Comparison of ENCODE assay signal across 18 cellular contexts in genomic region chr12:5498806-5499205, GRCh38.
DNase-seq lines count a peak whose midpoint lies in the region; ATAC-seq and TF ChIP-seq lines count a peak whose summit lies in the region.
"Had no signal": no experiment of that assay in that cellular context is flagged by ENCODE, and none has a peak within 500 bp of the region (broad histone marks: within the 10 kb centered on the region; RNA-seq: fewer than 3 reads in every experiment).

No MANE protein-coding gene starts in this region.

- H2BK5ac ChIP-seq in mesenchymal stem cell (ENCODE audit: low read depth, low read length, poor library complexity, severe bottlenecking), result no peak overlapping the region

- H3K4me1 ChIP-seq in Caco-2 (peaks cover 67% of the 10 kb centered on the region), colonic mucosa (peaks cover 22% of the 10 kb centered on the region), mesenchymal stem cell (ENCODE audit: control insufficient read depth, insufficient read depth, low read depth, low read length) (no peaks in the 10 kb centered on the region), smooth muscle cell (ENCODE audit: low read depth) (no peaks in the 10 kb centered on the region), foreskin keratinocyte (peaks cover 4% of the 10 kb centered on the region)
- H3K4me1 ChIP-seq: BLaER1 treated with 17β-estradiol and CSF1 and Interleukin-3, amounts not matched to agents 10 nM and 100 nM; HAP-1 had no signal

- H3K9me3 ChIP-seq in Caco-2, result no peaks in the 10 kb centered on the region
- no peaks in the 10 kb centered on the region for H3K9me3 ChIP-seq in colonic mucosa
- H3K9me3 ChIP-seq in mesenchymal stem cell (ENCODE audit: control insufficient read depth, low read length), result no peaks in the 10 kb centered on the region
- no peaks in the 10 kb centered on the region for H3K9me3 ChIP-seq in smooth muscle cell (replicated peaks; ENCODE audit: low read depth)
- H3K9me3 ChIP-seq: BLaER1 treated with 17β-estradiol and CSF1 and Interleukin-3, amounts not matched to agents 10 nM and 100 nM; HAP-1 had no signal

- CTCF ChIA-PET in Caco-2 (lab: Charles Lee), result no interaction called here

- BruUV-seq in Caco-2 (replicated peaks; lab: Mats Ljungman, UMichigan), result no TSS peak

- H3K9ac ChIP-seq in colonic mucosa (ENCODE audit: low read depth in 2 of 2, low read length in 2 of 2), result peak overlapping the region; percentile 5 to 65
- no peak overlapping the region for H3K9ac ChIP-seq in mesenchymal stem cell (ENCODE audit: low read length)
- no peak overlapping the region for H3K9ac ChIP-seq in smooth muscle cell (ENCODE audit: low read depth)
- H3K9ac ChIP-seq: BLaER1 treated with 17β-estradiol and CSF1 and Interleukin-3, amounts not matched to agents 10 nM and 100 nM had no signal

- no peak overlapping the region for H3K4me2 ChIP-seq in mesenchymal stem cell (ENCODE audit: low read length, poor library complexity, severe bottlenecking)
- H3K4me2 ChIP-seq in smooth muscle cell, result peak overlapping the region; percentile 29
- H3K4me2 ChIP-seq: BLaER1 treated with 17β-estradiol and CSF1 and Interleukin-3, amounts not matched to agents 10 nM and 100 nM had no signal

- peak overlapping the region in 1 of 2 experiments; percentile 11 for H3K23ac ChIP-seq in mesenchymal stem cell (ENCODE audit: low read length in 2 of 2)

- no peak overlapping the region for H3K14ac ChIP-seq in mesenchymal stem cell (ENCODE audit: low read length in 2 of 2)

- H3K27me3 Mint-ChIP-seq in Caco-2 (ENCODE audit: insufficient read depth, unreplicated experiment), result no peaks in the 10 kb centered on the region
- peaks cover 3% of the 10 kb centered on the region for H3K27me3 Mint-ChIP-seq in activated naive CD8-positive, alpha-beta T cell treated with anti-CD3 and anti-CD28 coated beads, Interleukin-2, amount 50 U/mL, for 24 hours
- H3K27me3 Mint-ChIP-seq: CD4-positive, CD25-positive, alpha-beta regulatory T cell had no signal

- H3K36me3 ChIP-seq in Caco-2 (ENCODE audit: control insufficient read depth, insufficient read depth, low read length) (peaks cover 2% of the 10 kb centered on the region), colonic mucosa (no peaks in the 10 kb centered on the region), mesenchymal stem cell (ENCODE audit: control insufficient read depth in 1 of 2, insufficient read depth in 2 of 2, low read depth in 1 of 2, low read length in 2 of 2) (no peaks in the 10 kb centered on the region), smooth muscle cell (ENCODE audit: low read depth) (no peaks in the 10 kb centered on the region)
- H3K36me3 ChIP-seq: BLaER1 treated with 17β-estradiol and CSF1 and Interleukin-3, amounts not matched to agents 10 nM and 100 nM; HAP-1 had no signal

- no peaks in the 10 kb centered on the region for H3K79me1 ChIP-seq in mesenchymal stem cell (replicated peaks; ENCODE audit: low read length, poor library complexity, severe bottlenecking)

- ATAC-seq in foreskin keratinocyte, result no peak
- no peak for ATAC-seq in activated naive CD8-positive, alpha-beta T cell treated with anti-CD3 and anti-CD28 coated beads, Interleukin-2, amount 50 U/mL, for 24 hours

- peaks cover 11% of the 10 kb centered on the region for H3K36me3 Mint-ChIP-seq in Caco-2 (ENCODE audit: insufficient read depth, unreplicated experiment)
- no peaks in the 10 kb centered on the region for H3K36me3 Mint-ChIP-seq in activated naive CD8-positive, alpha-beta T cell treated with anti-CD3 and anti-CD28 coated beads, Interleukin-2, amount 50 U/mL, for 24 hours (ENCODE audit: low read depth)
- H3K36me3 Mint-ChIP-seq: CD4-positive, CD25-positive, alpha-beta regulatory T cell had no signal

- intact Hi-C loops in Caco-2 (cut with micrococcal nuclease; ENCODE audit: unreplicated experiment) (no loop called here), colonic mucosa (cut with DNase I) (no loop called here)

- WGBS in mesenchymal stem cell, result 92% methylated on average over 8 of the region's 8 CpGs
- 97% methylated on average over 8 of the region's 8 CpGs for WGBS in smooth muscle cell (ENCODE audit: low lambda C conversion rate)

- H3K27ac Mint-ChIP-seq in Caco-2 (ENCODE audit: unreplicated experiment), result peak overlapping the region; percentile 88
- H3K27ac Mint-ChIP-seq in activated naive CD8-positive, alpha-beta T cell treated with anti-CD3 and anti-CD28 coated beads, Interleukin-2, amount 50 U/mL, for 24 hours, result no peak overlapping the region
- H3K27ac Mint-ChIP-seq: CD4-positive, CD25-positive, alpha-beta regulatory T cell had no signal

- H3K9me3 Mint-ChIP-seq in Caco-2 (ENCODE audit: unreplicated experiment), result peaks cover 22% of the 10 kb centered on the region
- H3K9me3 Mint-ChIP-seq in activated naive CD8-positive, alpha-beta T cell treated with anti-CD3 and anti-CD28 coated beads, Interleukin-2, amount 50 U/mL, for 24 hours, result no peaks in the 10 kb centered on the region

- DNase-seq in Caco-2, result no peak
- DNase-seq in colonic mucosa, result no peak
- DNase-seq in mesenchymal stem cell, result no peak
- DNase-seq in smooth muscle cell (lab: John Stamatoyannopoulos, UW; ENCODE audit: unreplicated experiment), result no peak
- no peak for DNase-seq in foreskin keratinocyte
- DNase-seq in glomerular visceral epithelial cell (ENCODE audit: extremely low spot score), result no peak
- no peak for DNase-seq in activated CD4-positive, alpha-beta T cell treated with anti-CD3 and anti-CD28 coated beads for 4 hours
- no peak for DNase-seq in activated naive CD8-positive, alpha-beta T cell treated with anti-CD3 and anti-CD28 coated beads, Interleukin-2, amount 50 U/mL, for 24 hours
- DNase-seq: 8988T; Calu3; CD4-positive, CD25-positive, alpha-beta regulatory T cell; DMS 273 treated with DMSO at 0.1 percent for 48 hours; DMS79 treated with DMSO at 0.1 percent for 48 hours; GDM1; GOT3 had no signal

- H3K4me3 Mint-ChIP-seq in Caco-2 (ENCODE audit: unreplicated experiment), result peak overlapping the region; percentile 34
- no peak overlapping the region for H3K4me3 Mint-ChIP-seq in activated naive CD8-positive, alpha-beta T cell treated with anti-CD3 and anti-CD28 coated beads, Interleukin-2, amount 50 U/mL, for 24 hours
- H3K4me3 Mint-ChIP-seq: CD4-positive, CD25-positive, alpha-beta regulatory T cell had no signal

- no peak overlapping the region for H3K4ac ChIP-seq in mesenchymal stem cell (ENCODE audit: low read depth in 1 of 2, low read length in 2 of 2)

- no peak overlapping the region for H4K91ac ChIP-seq in mesenchymal stem cell (ENCODE audit: low read length)

- H4K20me1 ChIP-seq in smooth muscle cell (ENCODE audit: low read depth), result no peaks in the 10 kb centered on the region
- H4K20me1 ChIP-seq: BLaER1 treated with 17β-estradiol and CSF1 and Interleukin-3, amounts not matched to agents 10 nM and 100 nM had no signal

- H3F3A ChIP-seq in smooth muscle cell (ENCODE audit: low read depth), result no peaks in the 10 kb centered on the region

- H3K27ac ChIP-seq in colonic mucosa (peak overlapping the region; percentile 87), mesenchymal stem cell (ENCODE audit: low read length, poor library complexity, severe bottlenecking) (no peak overlapping the region), smooth muscle cell (ENCODE audit: low read depth) (no peak overlapping the region), foreskin keratinocyte (no peak overlapping the region)
- H3K27ac ChIP-seq: BLaER1 treated with 17β-estradiol and CSF1 and Interleukin-3, amounts not matched to agents 10 nM and 100 nM; HL-60 had no signal

- no peak overlapping the region for H2BK120ac ChIP-seq in mesenchymal stem cell (ENCODE audit: low read depth, low read length)

- H2BK12ac ChIP-seq in mesenchymal stem cell (ENCODE audit: low read length in 2 of 2), result peak overlapping the region in 1 of 2 experiments; percentile 38

- H3K18ac ChIP-seq in mesenchymal stem cell (ENCODE audit: low read depth in 1 of 2, low read length in 2 of 2), result peak overlapping the region; percentile 17 to 69

- no peaks in the 10 kb centered on the region for H3K79me2 ChIP-seq in smooth muscle cell (ENCODE audit: low read depth)

- POLR2A ChIA-PET in Caco-2 (lab: Charles Lee), result no interaction called here

- H3K27me3 ChIP-seq in Caco-2 (replicated peaks; ENCODE audit: control insufficient read depth, insufficient read depth, low read length) (no peaks in the 10 kb centered on the region), colonic mucosa (no peaks in the 10 kb centered on the region), mesenchymal stem cell (ENCODE audit: control insufficient read depth in 1 of 2, insufficient read depth in 1 of 2, low read length in 2 of 2) (no peaks in the 10 kb centered on the region), smooth muscle cell (ENCODE audit: low read depth) (no peaks in the 10 kb centered on the region), foreskin keratinocyte (no peaks in the 10 kb centered on the region)
- H3K27me3 ChIP-seq: BLaER1 treated with 17β-estradiol and CSF1 and Interleukin-3, amounts not matched to agents 10 nM and 100 nM had no signal

- peak overlapping the region; percentile 15 for H2BK15ac ChIP-seq in mesenchymal stem cell (ENCODE audit: low read depth, poor library complexity, severe bottlenecking)

- no peak overlapping the region for H2AK5ac ChIP-seq in mesenchymal stem cell (ENCODE audit: low read length, severe bottlenecking)

- H3K4me3 ChIP-seq in Caco-2 (ENCODE audit: low read depth, low read length) (no peak overlapping the region), colonic mucosa (no peak overlapping the region), mesenchymal stem cell (ENCODE audit: insufficient read depth in 1 of 2, low read depth in 1 of 2, low read length in 2 of 2) (no peak overlapping the region), smooth muscle cell (no peak overlapping the region)
- H3K4me3 ChIP-seq: BLaER1 treated with 17β-estradiol and CSF1 and Interleukin-3, amounts not matched to agents 10 nM and 100 nM; HAP-1 had no signal

- H2AFZ ChIP-seq in mesenchymal stem cell (ENCODE audit: low read depth, low read length) (no peak overlapping the region), smooth muscle cell (ENCODE audit: low read depth) (no peak overlapping the region)

- TF ChIP-seq CTCF in Caco-2 (IDR thresholded peaks at IDR 0.05; ENCODE audit: insufficient read depth in 1 of 2, low read depth in 1 of 2, low read length in 1 of 2, severe bottlenecking in 1 of 2, unreplicated experiment in 1 of 2), result no peak
- no peak for TF ChIP-seq CTCF in colonic mucosa (IDR thresholded peaks at IDR 0.05)
- no peak for TF ChIP-seq CTCF in smooth muscle cell (IDR thresholded peaks at IDR 0.05; ENCODE audit: borderline replicate concordance, insufficient read depth, poor library complexity, severe bottlenecking)
- no peak for TF ChIP-seq CTCF in foreskin keratinocyte (conservative IDR thresholded peaks at IDR 0.05)

- peaks cover 68% of the 10 kb centered on the region for H3K4me1 Mint-ChIP-seq in Caco-2 (ENCODE audit: low read depth, unreplicated experiment)
- no peaks in the 10 kb centered on the region for H3K4me1 Mint-ChIP-seq in activated naive CD8-positive, alpha-beta T cell treated with anti-CD3 and anti-CD28 coated beads, Interleukin-2, amount 50 U/mL, for 24 hours
- H3K4me1 Mint-ChIP-seq: CD4-positive, CD25-positive, alpha-beta regulatory T cell had no signal

- no peak overlapping the region for H4K8ac ChIP-seq in mesenchymal stem cell (ENCODE audit: low read length)

Comparison
In these comparisons a context has a peak if more than half of its experiments do, and no peak if none do; other contexts are left out.
1. H3K9ac ChIP-seq: peak in colonic mucosa (2 of 2); none in mesenchymal stem cell (single experiment) and smooth muscle cell (single experiment).